1 cellular context compared by ENCODE assay signal in the genomic region with DNA sequence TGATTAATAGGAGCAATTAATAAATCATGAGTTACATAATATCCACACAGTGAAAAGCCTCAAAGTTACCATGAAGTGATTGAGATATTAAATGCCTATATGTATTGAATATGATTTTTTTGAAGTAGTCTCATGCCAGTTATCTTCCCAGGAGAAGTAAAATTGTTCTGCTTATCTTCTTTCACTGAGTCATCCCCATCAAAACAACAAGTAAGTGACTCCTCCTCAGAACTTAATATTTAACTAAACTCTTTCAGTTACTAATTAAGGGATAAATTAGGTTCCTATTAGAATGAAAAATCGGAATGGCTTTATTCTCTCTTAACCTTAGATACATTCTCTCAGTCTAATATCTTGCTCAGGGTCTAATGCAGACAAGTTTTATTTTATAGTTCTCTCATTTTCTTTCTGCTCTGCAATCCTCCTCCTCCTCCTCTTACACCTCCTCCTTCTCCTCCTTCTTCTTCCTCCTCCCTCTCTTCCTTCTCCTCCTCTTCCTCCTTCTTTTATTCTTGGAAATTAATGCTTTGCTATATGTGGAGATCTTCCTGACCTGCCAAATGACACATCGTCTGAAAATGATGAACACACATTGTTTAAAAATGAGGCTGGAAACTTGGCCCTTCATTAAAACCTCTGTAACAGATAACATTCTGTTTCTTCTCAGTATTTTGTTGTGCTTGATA.
TF ChIP-seq lines count a peak whose summit lies in the region.

No MANE protein-coding gene starts in this region.

TF ChIP-seq in WTC11, 78 proteins besides CTCF, POLR2A, EP300 and RAD21 (continued from another document):
- TF ChIP-seq, protein P1, sequence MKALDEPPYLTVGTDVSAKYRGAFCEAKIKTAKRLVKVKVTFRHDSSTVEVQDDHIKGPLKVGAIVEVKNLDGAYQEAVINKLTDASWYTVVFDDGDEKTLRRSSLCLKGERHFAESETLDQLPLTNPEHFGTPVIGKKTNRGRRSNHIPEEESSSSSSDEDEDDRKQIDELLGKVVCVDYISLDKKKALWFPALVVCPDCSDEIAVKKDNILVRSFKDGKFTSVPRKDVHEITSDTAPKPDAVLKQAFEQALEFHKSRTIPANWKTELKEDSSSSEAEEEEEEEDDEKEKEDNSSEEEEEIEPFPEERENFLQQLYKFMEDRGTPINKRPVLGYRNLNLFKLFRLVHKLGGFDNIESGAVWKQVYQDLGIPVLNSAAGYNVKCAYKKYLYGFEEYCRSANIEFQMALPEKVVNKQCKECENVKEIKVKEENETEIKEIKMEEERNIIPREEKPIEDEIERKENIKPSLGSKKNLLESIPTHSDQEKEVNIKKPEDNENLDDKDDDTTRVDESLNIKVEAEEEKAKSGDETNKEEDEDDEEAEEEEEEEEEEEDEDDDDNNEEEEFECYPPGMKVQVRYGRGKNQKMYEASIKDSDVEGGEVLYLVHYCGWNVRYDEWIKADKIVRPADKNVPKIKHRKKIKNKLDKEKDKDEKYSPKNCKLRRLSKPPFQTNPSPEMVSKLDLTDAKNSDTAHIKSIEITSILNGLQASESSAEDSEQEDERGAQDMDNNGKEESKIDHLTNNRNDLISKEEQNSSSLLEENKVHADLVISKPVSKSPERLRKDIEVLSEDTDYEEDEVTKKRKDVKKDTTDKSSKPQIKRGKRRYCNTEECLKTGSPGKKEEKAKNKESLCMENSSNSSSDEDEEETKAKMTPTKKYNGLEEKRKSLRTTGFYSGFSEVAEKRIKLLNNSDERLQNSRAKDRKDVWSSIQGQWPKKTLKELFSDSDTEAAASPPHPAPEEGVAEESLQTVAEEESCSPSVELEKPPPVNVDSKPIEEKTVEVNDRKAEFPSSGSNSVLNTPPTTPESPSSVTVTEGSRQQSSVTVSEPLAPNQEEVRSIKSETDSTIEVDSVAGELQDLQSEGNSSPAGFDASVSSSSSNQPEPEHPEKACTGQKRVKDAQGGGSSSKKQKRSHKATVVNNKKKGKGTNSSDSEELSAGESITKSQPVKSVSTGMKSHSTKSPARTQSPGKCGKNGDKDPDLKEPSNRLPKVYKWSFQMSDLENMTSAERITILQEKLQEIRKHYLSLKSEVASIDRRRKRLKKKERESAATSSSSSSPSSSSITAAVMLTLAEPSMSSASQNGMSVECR (CRISPR knock-in tag; IDR thresholded peaks at IDR 0.05; ENCODE audit: borderline replicate concordance), result no peak
- TF ChIP-seq ZNF121 (CRISPR knock-in tag; IDR thresholded peaks at IDR 0.05) (no peak), PRDM15 (CRISPR knock-in tag; IDR thresholded peaks at IDR 0.05) (no peak), ESRRA (CRISPR knock-in tag; IDR thresholded peaks at IDR 0.05; ENCODE audit: borderline replicate concordance) (no peak), ZNF219 (CRISPR knock-in tag; IDR thresholded peaks at IDR 0.05; ENCODE audit: borderline replicate concordance) (no peak), GRHL2 (CRISPR knock-in tag; IDR thresholded peaks at IDR 0.05; ENCODE audit: insufficient replicate concordance, severe bottlenecking) (no peak), GABPB1 (CRISPR knock-in tag; IDR thresholded peaks at IDR 0.05) (no peak), NR3C1 (CRISPR knock-in tag; conservative IDR thresholded peaks at IDR 0.05; ENCODE audit: low read depth) (no peak), NR2C2 (CRISPR knock-in tag; IDR thresholded peaks at IDR 0.05) (no peak), ZNF317 (CRISPR knock-in tag; IDR thresholded peaks at IDR 0.05; ENCODE audit: borderline replicate concordance, low read depth) (no peak), TP53 (CRISPR knock-in tag; IDR thresholded peaks at IDR 0.05) (no peak), TCF7 (CRISPR knock-in tag; IDR thresholded peaks at IDR 0.05; ENCODE audit: low read depth) (no peak), SMAD3 (CRISPR knock-in tag; IDR thresholded peaks at IDR 0.05; ENCODE audit: borderline replicate concordance) (no peak)
- TF ChIP-seq, protein P2, sequence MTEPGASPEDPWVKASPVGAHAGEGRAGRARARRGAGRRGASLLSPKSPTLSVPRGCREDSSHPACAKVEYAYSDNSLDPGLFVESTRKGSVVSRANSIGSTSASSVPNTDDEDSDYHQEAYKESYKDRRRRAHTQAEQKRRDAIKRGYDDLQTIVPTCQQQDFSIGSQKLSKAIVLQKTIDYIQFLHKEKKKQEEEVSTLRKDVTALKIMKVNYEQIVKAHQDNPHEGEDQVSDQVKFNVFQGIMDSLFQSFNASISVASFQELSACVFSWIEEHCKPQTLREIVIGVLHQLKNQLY (CRISPR knock-in tag; IDR thresholded peaks at IDR 0.05), result no peak
- TF ChIP-seq, protein P3, sequence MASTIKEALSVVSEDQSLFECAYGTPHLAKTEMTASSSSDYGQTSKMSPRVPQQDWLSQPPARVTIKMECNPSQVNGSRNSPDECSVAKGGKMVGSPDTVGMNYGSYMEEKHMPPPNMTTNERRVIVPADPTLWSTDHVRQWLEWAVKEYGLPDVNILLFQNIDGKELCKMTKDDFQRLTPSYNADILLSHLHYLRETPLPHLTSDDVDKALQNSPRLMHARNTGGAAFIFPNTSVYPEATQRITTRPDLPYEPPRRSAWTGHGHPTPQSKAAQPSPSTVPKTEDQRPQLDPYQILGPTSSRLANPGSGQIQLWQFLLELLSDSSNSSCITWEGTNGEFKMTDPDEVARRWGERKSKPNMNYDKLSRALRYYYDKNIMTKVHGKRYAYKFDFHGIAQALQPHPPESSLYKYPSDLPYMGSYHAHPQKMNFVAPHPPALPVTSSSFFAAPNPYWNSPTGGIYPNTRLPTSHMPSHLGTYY (CRISPR knock-in tag; IDR thresholded peaks at IDR 0.05), result no peak
- TF ChIP-seq, protein P4, sequence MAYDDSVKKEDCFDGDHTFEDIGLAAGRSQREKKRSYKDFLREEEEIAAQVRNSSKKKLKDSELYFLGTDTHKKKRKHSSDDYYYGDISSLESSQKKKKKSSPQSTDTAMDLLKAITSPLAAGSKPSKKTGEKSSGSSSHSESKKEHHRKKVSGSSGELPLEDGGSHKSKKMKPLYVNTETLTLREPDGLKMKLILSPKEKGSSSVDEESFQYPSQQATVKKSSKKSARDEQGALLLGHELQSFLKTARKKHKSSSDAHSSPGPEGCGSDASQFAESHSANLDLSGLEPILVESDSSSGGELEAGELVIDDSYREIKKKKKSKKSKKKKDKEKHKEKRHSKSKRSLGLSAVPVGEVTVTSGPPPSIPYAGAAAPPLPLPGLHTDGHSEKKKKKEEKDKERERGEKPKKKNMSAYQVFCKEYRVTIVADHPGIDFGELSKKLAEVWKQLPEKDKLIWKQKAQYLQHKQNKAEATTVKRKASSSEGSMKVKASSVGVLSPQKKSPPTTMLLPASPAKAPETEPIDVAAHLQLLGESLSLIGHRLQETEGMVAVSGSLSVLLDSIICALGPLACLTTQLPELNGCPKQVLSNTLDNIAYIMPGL (CRISPR knock-in tag; IDR thresholded peaks at IDR 0.05), result no peak
